20 cellular contexts compared by ENCODE assay signal in the genomic region with DNA sequence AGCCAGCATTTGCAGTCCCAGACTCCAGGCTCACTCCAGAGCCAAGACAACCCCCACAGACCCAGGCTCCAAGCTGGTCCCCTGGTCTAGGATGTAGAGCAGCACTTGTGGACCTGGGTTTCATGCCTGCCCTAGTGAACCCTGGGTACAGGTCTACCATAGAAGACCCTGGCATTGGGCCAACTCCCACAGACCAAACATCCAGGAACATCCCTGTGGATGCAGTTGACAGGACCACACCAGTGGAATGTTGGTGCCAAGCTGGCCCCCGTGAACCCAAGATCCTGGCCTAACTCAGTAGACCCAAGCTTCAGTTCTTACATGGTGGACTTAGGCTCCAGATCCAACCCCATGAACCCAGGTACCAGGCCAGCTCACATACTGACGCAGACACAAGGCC.
DNase-seq lines count a peak whose midpoint lies in the region; ATAC-seq and TF ChIP-seq lines count a peak whose summit lies in the region.
"Had no signal": no experiment of that assay in that cellular context is flagged by ENCODE, and none has a peak within 500 bp of the region (broad histone marks: within the 10 kb centered on the region; RNA-seq: fewer than 3 reads in every experiment).

No MANE protein-coding gene starts in this region.

- H3K23ac ChIP-seq in neuronal stem cell (ENCODE audit: low read depth, low read length, poor library complexity) = no peak overlapping the region

- WGBS in body of pancreas, 2 donors = 50 to 100% methylated on average over 1 to 2 of the region's 2 CpGs
- WGBS in neuronal stem cell (ENCODE audit: extremely low coverage in 2 of 2, insufficient read length in 2 of 2, insufficient replicate concordance in 1 of 2), 2 donors = no CpG with 5 or more reads among the region's 2 CpGs

- H3K14ac ChIP-seq in neuronal stem cell (ENCODE audit: low read length) = no peak overlapping the region

- H3K9me3 ChIP-seq in BLaER1 (peaks cover 31% of the 10 kb centered on the region), WERI-Rb-1 (ENCODE audit: severe bottlenecking) (no peaks in the 10 kb centered on the region), body of pancreas (no peaks in the 10 kb centered on the region), neuronal stem cell (replicated peaks in 1 of 2; ENCODE audit: control insufficient read depth in 2 of 2, insufficient read depth in 1 of 2, low read depth in 1 of 2, low read length in 2 of 2) (peaks cover 8 to 9% of the 10 kb centered on the region in 2 donors)
- H3K9me3 ChIP-seq: A549 had no signal

- H2BK120ac ChIP-seq in neuronal stem cell (ENCODE audit: low read depth, low read length) = no peak overlapping the region

- peaks cover 12% of the 10 kb centered on the region for H3K4me1 ChIP-seq in BLaER1
- no peaks in the 10 kb centered on the region for H3K4me1 ChIP-seq in body of pancreas
- no peaks in the 10 kb centered on the region for H3K4me1 ChIP-seq in neuronal stem cell (ENCODE audit: control insufficient read depth in 2 of 2, insufficient read depth in 1 of 2, low read depth in 1 of 2, low read length in 2 of 2)
- H3K4me1 ChIP-seq: A549 had no signal

- peak overlapping the region; percentile 20 for H3K4me3 ChIP-seq in BLaER1
- no peak overlapping the region for H3K4me3 ChIP-seq in WERI-Rb-1 (ENCODE audit: low read depth, low read length)
- H3K4me3 ChIP-seq in body of pancreas = no peak overlapping the region
- H3K4me3 ChIP-seq in neuronal stem cell (ENCODE audit: low read length in 2 of 2) = no peak overlapping the region
- H3K4me3 ChIP-seq: A549 had no signal

- no peak for ATAC-seq in body of pancreas
- no peak for ATAC-seq in activated T-cell treated with anti-CD3 and anti-CD28 coated beads, Interleukin-2, amount 50 U/mL, for 72 hours (replicated peaks in 1 of 2)
- ATAC-seq: A549 had no signal

- H3K27ac Mint-ChIP-seq in activated T-cell treated with anti-CD3 and anti-CD28 coated beads, Interleukin-2, amount 50 U/mL, for 72 hours = no peak overlapping the region
- H3K27ac Mint-ChIP-seq: B cell; CD14-positive monocyte; CD4-positive, alpha-beta memory T cell; CD4-positive, CD25-positive, alpha-beta regulatory T cell had no signal

- H3K27ac ChIP-seq in BLaER1 (no peak overlapping the region), WERI-Rb-1 (no peak overlapping the region), body of pancreas (no peak overlapping the region), neuronal stem cell (replicated peaks; ENCODE audit: low read length) (no peak overlapping the region)
- H3K27ac ChIP-seq: 22Rv1, A549 had no signal

- no peak overlapping the region for H2BK12ac ChIP-seq in neuronal stem cell (ENCODE audit: low read length)

- no peak overlapping the region for H3K9ac ChIP-seq in BLaER1
- no peak overlapping the region for H3K9ac ChIP-seq in neuronal stem cell (ENCODE audit: low read depth, low read length, poor library complexity)

- no peak overlapping the region for H3K4me2 ChIP-seq in BLaER1
- H3K4me2 ChIP-seq in neuronal stem cell (ENCODE audit: insufficient read depth, low read length, poor library complexity, severe bottlenecking) = no peak overlapping the region
- H3K4me2 ChIP-seq: A549 had no signal

- peaks cover 2% of the 10 kb centered on the region in 2 donors for H3K9me3 Mint-ChIP-seq in activated T-cell treated with anti-CD3 and anti-CD28 coated beads, Interleukin-2, amount 50 U/mL, for 72 hours

- peaks cover 7 to 18% of the 10 kb centered on the region in 2 donors for H3K36me3 Mint-ChIP-seq in activated T-cell treated with anti-CD3 and anti-CD28 coated beads, Interleukin-2, amount 50 U/mL, for 72 hours (ENCODE audit: insufficient read depth in 2 of 2)

- H3K4ac ChIP-seq in neuronal stem cell (ENCODE audit: low read length) = no peak overlapping the region

- no peak overlapping the region for H2BK5ac ChIP-seq in neuronal stem cell (ENCODE audit: low read length)

- H3K4me3 Mint-ChIP-seq in activated T-cell treated with anti-CD3 and anti-CD28 coated beads, Interleukin-2, amount 50 U/mL, for 72 hours = no peak overlapping the region
- H3K4me3 Mint-ChIP-seq: B cell; CD14-positive monocyte; CD4-positive, alpha-beta memory T cell; CD4-positive, CD25-positive, alpha-beta regulatory T cell had no signal

- peaks cover 28% of the 10 kb centered on the region for H4K20me1 ChIP-seq in BLaER1

- H3K4me1 Mint-ChIP-seq in activated T-cell treated with anti-CD3 and anti-CD28 coated beads, Interleukin-2, amount 50 U/mL, for 72 hours (ENCODE audit: low read depth) = peaks cover 10% of the 10 kb centered on the region
- H3K4me1 Mint-ChIP-seq: B cell had no signal

- no peak for TF ChIP-seq CTCF in WERI-Rb-1 (IDR thresholded peaks at IDR 0.05; ENCODE audit: low read depth, low read length)
- no peak for TF ChIP-seq CTCF in body of pancreas (IDR thresholded peaks at IDR 0.05)

- no peak overlapping the region for H2AFZ ChIP-seq in neuronal stem cell (ENCODE audit: low read length)

- H2BK15ac ChIP-seq in neuronal stem cell (ENCODE audit: low read length) = peak overlapping the region; percentile 18

- H3K27me3 ChIP-seq in BLaER1 (peaks cover 23% of the 10 kb centered on the region), WERI-Rb-1 (ENCODE audit: insufficient read depth, low read depth, severe bottlenecking) (no peaks in the 10 kb centered on the region), body of pancreas (no peaks in the 10 kb centered on the region), neuronal stem cell (ENCODE audit: control insufficient read depth in 3 of 3, insufficient read depth in 3 of 3, low read depth in 1 of 3, low read length in 3 of 3) (no peaks in the 10 kb centered on the region)

- no peaks in the 10 kb centered on the region for H3K27me3 Mint-ChIP-seq in activated T-cell treated with anti-CD3 and anti-CD28 coated beads, Interleukin-2, amount 50 U/mL, for 72 hours (ENCODE audit: low read depth)
- H3K27me3 Mint-ChIP-seq: B cell; CD4-positive, alpha-beta memory T cell; CD4-positive, CD25-positive, alpha-beta regulatory T cell; CD8-positive, alpha-beta memory T cell had no signal

- TF ChIP-seq POLR2A in body of pancreas (IDR thresholded peaks at IDR 0.05) (no peak), erythroblast (IDR thresholded peaks at IDR 0.05; ENCODE audit: low read length) (no peak)

- H3K79me1 ChIP-seq in neuronal stem cell (ENCODE audit: low read depth, low read length) = no peaks in the 10 kb centered on the region

- peak overlapping the region; percentile 8 for H3K18ac ChIP-seq in neuronal stem cell (ENCODE audit: low read length)

- intact Hi-C loops in body of pancreas (cut with DNase I) = no loop called here

- H4K91ac ChIP-seq in neuronal stem cell (ENCODE audit: low read depth, low read length, poor library complexity) = no peak overlapping the region

- DNase-seq in WERI-Rb-1 (peak; percentile 6), body of pancreas (peak in 3 of 4 donors; percentile 13 to 18 (median 18)), neuronal stem cell (ENCODE audit: low spot score) (no peak), DMS114 treated with DMSO at 0.1 percent for 48 hours (lab: John Stamatoyannopoulos, UW; ENCODE audit: unreplicated experiment) (no peak), erythroblast (lab: John Stamatoyannopoulos, UW) (no peak)
- DNase-seq in activated T-cell treated with anti-CD3 and anti-CD28 coated beads, Interleukin-2, amount 50 U/mL, for 72 hours = no peak
- DNase-seq: AML-193; C1 segment of cervical spinal cord; CD4-positive, alpha-beta memory T cell; CD4-positive, CD25-positive, alpha-beta regulatory T cell; CD8-positive, alpha-beta memory T cell; COR-L47; DMS 273 treated with DMSO at 0.1 percent for 48 hours; DMS79 treated with DMSO at 0.1 percent for 48 hours; GF-D8 had no signal

- H3K36me3 ChIP-seq in BLaER1 (peaks cover 68% of the 10 kb centered on the region), WERI-Rb-1 (peaks cover 8% of the 10 kb centered on the region), body of pancreas (replicated peaks in 1 of 2; ENCODE audit: insufficient read depth in 1 of 2, low read depth in 2 of 2) (peaks cover 6 to 15% of the 10 kb centered on the region in 2 donors), neuronal stem cell (replicated peaks in 1 of 2; ENCODE audit: control insufficient read depth in 2 of 2, insufficient read depth in 2 of 2, low read length in 2 of 2) (peaks cover 4% of the 10 kb centered on the region in 2 donors)

- H2AK5ac ChIP-seq in neuronal stem cell (ENCODE audit: low read depth, low read length) = no peak overlapping the region

- no peak overlapping the region for H4K8ac ChIP-seq in neuronal stem cell (ENCODE audit: low read depth, low read length)

Comparison
In these comparisons a context has a peak if more than half of its experiments do, and no peak if none do; other contexts are left out.
1. DNase-seq: peak in WERI-Rb-1 (single experiment) and body of pancreas (3 of 4); none in neuronal stem cell (single experiment), DMS114 treated with DMSO at 0.1 percent for 48 hours (single experiment), erythroblast (0 of 2) and activated T-cell treated with anti-CD3 and anti-CD28 coated beads, Interleukin-2, amount 50 U/mL, for 72 hours (0 of 2).